ENCODE assay signal across 20 cellular contexts in genomic region chr14:49367696-49368095, GRCh38.
A peak's percentile ranks its signal among the peaks of the same experiment; 100 is the strongest.
DNase-seq lines count a peak whose midpoint lies in the region; ATAC-seq and TF ChIP-seq lines count a peak whose summit lies in the region.
"Had no signal": no experiment of that assay in that cellular context is flagged by ENCODE, and none has a peak within 500 bp of the region (broad histone marks: within the 10 kb centered on the region; RNA-seq: fewer than 3 reads in every experiment).

No MANE protein-coding gene starts in this region.

- no peak overlapping the region for H4K5ac ChIP-seq in mesendoderm (ENCODE audit: low read length)

- H3K56ac ChIP-seq in mesendoderm (ENCODE audit: low read length) = no peak overlapping the region

- no peak overlapping the region for H2BK5ac ChIP-seq in mesendoderm (ENCODE audit: low read length)

- no peak overlapping the region for H2AK5ac ChIP-seq in mesendoderm (ENCODE audit: low read length)

- H2BK15ac ChIP-seq in mesendoderm (replicated peaks; ENCODE audit: low read depth) = no peak overlapping the region

- H3K36me3 Mint-ChIP-seq in activated T-helper 2 cell treated with anti-CD3 and anti-CD28 coated beads, Interferon-gamma antibody, Interleukin-2, Interleukin-4, amounts not matched to agents 10 μg/mL and 5 μg/mL and 100 μg/mL, durations not matched to agents 14 hours and 24 hours and 36 hours (ENCODE audit: low read depth) = no peaks in the 10 kb centered on the region
- H3K36me3 Mint-ChIP-seq in WTC11 = no peaks in the 10 kb centered on the region
- H3K36me3 Mint-ChIP-seq: CD8-positive, alpha-beta T cell had no signal

- ATAC-seq in GM18511 (IDR thresholded peaks at IDR 0.05; ENCODE audit: unreplicated experiment) (peak; percentile 74), GM21360 (IDR thresholded peaks at IDR 0.05; ENCODE audit: unreplicated experiment) (peak; percentile 66), HG03159 (IDR thresholded peaks at IDR 0.05; ENCODE audit: unreplicated experiment) (peak; percentile 62), mucosa of descending colon (no peak), WTC11 (no peak)
- ATAC-seq: A549; CD8-positive, alpha-beta T cell; Right ventricle myocardium inferior; T-helper 17 cell had no signal

- intact Hi-C loops in mucosa of descending colon (cut with DNase I, micrococcal nuclease) = no loop called here
- intact Hi-C loops in activated T-helper 2 cell treated with anti-CD3 and anti-CD28 coated beads, Interferon-gamma antibody, Interleukin-2, Interleukin-4, amounts not matched to agents 10 μg/mL and 5 μg/mL and 100 μg/mL, durations not matched to agents 14 hours and 24 hours and 36 hours (cut with micrococcal nuclease) = no loop called here

- no peak overlapping the region for H2BK120ac ChIP-seq in mesendoderm (ENCODE audit: low read depth, low read length)

- no peaks in the 10 kb centered on the region for H3K79me2 ChIP-seq in mesendoderm (ENCODE audit: control insufficient read depth, insufficient read depth, low read length)

- no CpG with 5 or more reads among the region's 3 CpGs for WGBS in mesendoderm (ENCODE audit: extremely low coverage, insufficient coverage, low lambda C conversion rate)

- H3K9me3 Mint-ChIP-seq in activated T-helper 2 cell treated with anti-CD3 and anti-CD28 coated beads, Interferon-gamma antibody, Interleukin-2, Interleukin-4, amounts not matched to agents 10 μg/mL and 5 μg/mL and 100 μg/mL, durations not matched to agents 14 hours and 24 hours and 36 hours = no peaks in the 10 kb centered on the region
- H3K9me3 Mint-ChIP-seq in WTC11 = no peaks in the 10 kb centered on the region
- H3K9me3 Mint-ChIP-seq: CD8-positive, alpha-beta T cell had no signal

- CTCF ChIA-PET in WTC11 (lab: Charles Lee) = interaction anchor here (1.7 kb wide), 1 partner anchor 94 kb away, joined by 6 read pairs; no protein-coding TSS in a partner anchor

- no peak for TF ChIP-seq CTCF in mucosa of descending colon (IDR thresholded peaks at IDR 0.05)
- TF ChIP-seq CTCF in WTC11 (IDR thresholded peaks at IDR 0.05) = no peak

- no peaks in the 10 kb centered on the region for H3K36me3 ChIP-seq in mesendoderm (ENCODE audit: control insufficient read depth, insufficient read depth, low read length)
- no peaks in the 10 kb centered on the region for H3K36me3 ChIP-seq in mucosa of descending colon (ENCODE audit: low read depth)
- H3K36me3 ChIP-seq: MG63, Peyer's patch had no signal

- no peak overlapping the region for H3K9ac ChIP-seq in mesendoderm (ENCODE audit: low read length)

- H3K27me3 Mint-ChIP-seq in activated T-helper 2 cell treated with anti-CD3 and anti-CD28 coated beads, Interferon-gamma antibody, Interleukin-2, Interleukin-4, amounts not matched to agents 10 μg/mL and 5 μg/mL and 100 μg/mL, durations not matched to agents 14 hours and 24 hours and 36 hours (ENCODE audit: low read depth) = no peaks in the 10 kb centered on the region
- H3K27me3 Mint-ChIP-seq in WTC11 (ENCODE audit: low read depth) = peaks cover 25% of the 10 kb centered on the region
- H3K27me3 Mint-ChIP-seq: T-helper 17 cell had no signal

- no peak overlapping the region for H3K27ac ChIP-seq in mesendoderm (ENCODE audit: low read depth, low read length)
- H3K27ac ChIP-seq: A549, Peyer's patch had no signal

- H3K4me2 ChIP-seq in mesendoderm (ENCODE audit: low read length) = no peak overlapping the region
- H3K4me2 ChIP-seq: A549 had no signal

- H3K27ac Mint-ChIP-seq in activated T-helper 2 cell treated with anti-CD3 and anti-CD28 coated beads, Interferon-gamma antibody, Interleukin-2, Interleukin-4, amounts not matched to agents 10 μg/mL and 5 μg/mL and 100 μg/mL, durations not matched to agents 14 hours and 24 hours and 36 hours = no peak overlapping the region
- H3K27ac Mint-ChIP-seq in WTC11 = no peak overlapping the region
- H3K27ac Mint-ChIP-seq: CD8-positive, alpha-beta T cell; T-helper 17 cell had no signal

- no peaks in the 10 kb centered on the region for H3K79me1 ChIP-seq in mesendoderm (ENCODE audit: low read length)

- no peak for DNase-seq in mesendoderm
- DNase-seq in mucosa of descending colon = no peak
- no peak for DNase-seq in activated T-helper 2 cell treated with anti-CD3 and anti-CD28 coated beads, Interferon-gamma antibody, Interleukin-2, Interleukin-4, amounts not matched to agents 10 μg/mL and 5 μg/mL and 100 μg/mL, durations not matched to agents 14 hours and 24 hours and 36 hours (ENCODE audit: low spot score)
- DNase-seq in WTC11 (ENCODE audit: low spot score) = no peak
- DNase-seq: CD8-positive, alpha-beta T cell; DMS53; EL; Kasumi-1; MG63; NCI-H1092 treated with DMSO at 0.1 percent for 48 hours; NCI-H146; NCI-H2029 treated with DMSO at 0.1 percent for 48 hours; NCI-H2171; Peyer's patch; T-helper 17 cell had no signal

- H3K4me3 ChIP-seq in mesendoderm (ENCODE audit: low read length) (no peak overlapping the region), mucosa of descending colon (no peak overlapping the region)
- H3K4me3 ChIP-seq: A549, MG63, Peyer's patch had no signal

- no peak overlapping the region for H3K23ac ChIP-seq in mesendoderm (ENCODE audit: low read length)

- no peak overlapping the region for H3K4me3 Mint-ChIP-seq in activated T-helper 2 cell treated with anti-CD3 and anti-CD28 coated beads, Interferon-gamma antibody, Interleukin-2, Interleukin-4, amounts not matched to agents 10 μg/mL and 5 μg/mL and 100 μg/mL, durations not matched to agents 14 hours and 24 hours and 36 hours (ENCODE audit: low read depth)
- no peak overlapping the region for H3K4me3 Mint-ChIP-seq in WTC11
- H3K4me3 Mint-ChIP-seq: CD8-positive, alpha-beta T cell; T-helper 17 cell had no signal

- H3K4me1 ChIP-seq in mesendoderm (ENCODE audit: control insufficient read depth, low read depth, low read length) (peaks cover 13% of the 10 kb centered on the region), mucosa of descending colon (ENCODE audit: low read depth) (no peaks in the 10 kb centered on the region)
- H3K4me1 ChIP-seq: A549, Peyer's patch had no signal

- H3K27me3 ChIP-seq in mesendoderm (ENCODE audit: insufficient read depth, low read length, poor library complexity) = peaks cover 12% of the 10 kb centered on the region
- H3K27me3 ChIP-seq: MG63, Peyer's patch had no signal

- POLR2A ChIA-PET in WTC11 (lab: Charles Lee) = no interaction called here

- no peak overlapping the region for H3K4ac ChIP-seq in mesendoderm (ENCODE audit: low read depth, low read length)

- H3K9me3 ChIP-seq in mucosa of descending colon = no peaks in the 10 kb centered on the region
- H3K9me3 ChIP-seq: A549, MG63, Peyer's patch had no signal

- H4K8ac ChIP-seq in mesendoderm (ENCODE audit: low read depth, low read length) = no peak overlapping the region

- H3K4me1 Mint-ChIP-seq in activated T-helper 2 cell treated with anti-CD3 and anti-CD28 coated beads, Interferon-gamma antibody, Interleukin-2, Interleukin-4, amounts not matched to agents 10 μg/mL and 5 μg/mL and 100 μg/mL, durations not matched to agents 14 hours and 24 hours and 36 hours (ENCODE audit: low read depth) = no peaks in the 10 kb centered on the region
- 0 out of 2 replicates have a peak, but pooled peaks cover 5% of the 10 kb centered on the region for H3K4me1 Mint-ChIP-seq in WTC11
- H3K4me1 Mint-ChIP-seq: T-helper 17 cell had no signal

- H3K18ac ChIP-seq in mesendoderm (ENCODE audit: low read length) = peak overlapping the region; percentile 18

TF ChIP-seq in WTC11, 78 proteins besides CTCF, POLR2A, EP300 and RAD21:
- TF ChIP-seq NFYB (CRISPR knock-in tag; conservative IDR thresholded peaks at IDR 0.05; ENCODE audit: low read depth) = no peak
- TF ChIP-seq PRRX2 (CRISPR knock-in tag; IDR thresholded peaks at IDR 0.05) = no peak
- no peak for TF ChIP-seq CREB1 (CRISPR knock-in tag; IDR thresholded peaks at IDR 0.05)
- TF ChIP-seq ZNF219 (CRISPR knock-in tag; IDR thresholded peaks at IDR 0.05; ENCODE audit: borderline replicate concordance) = no peak
- TF ChIP-seq TEAD4 (CRISPR knock-in tag; IDR thresholded peaks at IDR 0.05) = no peak
- no peak for TF ChIP-seq FOXK1 (CRISPR knock-in tag; IDR thresholded peaks at IDR 0.05)
- no peak for TF ChIP-seq SOX15 (CRISPR knock-in tag; IDR thresholded peaks at IDR 0.05)
- TF ChIP-seq USF2 (CRISPR knock-in tag; IDR thresholded peaks at IDR 0.05) = no peak
- TF ChIP-seq JAZF1 (CRISPR knock-in tag; IDR thresholded peaks at IDR 0.05) = no peak
- TF ChIP-seq SP1 (CRISPR knock-in tag; conservative IDR thresholded peaks at IDR 0.05) = no peak
- no peak for TF ChIP-seq GRHL2 (CRISPR knock-in tag; IDR thresholded peaks at IDR 0.05; ENCODE audit: insufficient replicate concordance, severe bottlenecking)
- no peak for TF ChIP-seq ZNF121 (CRISPR knock-in tag; IDR thresholded peaks at IDR 0.05)

Comparison
In these comparisons a context has a peak if more than half of its experiments do, and no peak if none do; other contexts are left out.
1. ATAC-seq: peak in GM18511 (single experiment), GM21360 (single experiment) and HG03159 (single experiment); none in mucosa of descending colon (single experiment) and WTC11 (single experiment).